ENCODE assay signal across 8 cellular contexts in the genomic region with DNA sequence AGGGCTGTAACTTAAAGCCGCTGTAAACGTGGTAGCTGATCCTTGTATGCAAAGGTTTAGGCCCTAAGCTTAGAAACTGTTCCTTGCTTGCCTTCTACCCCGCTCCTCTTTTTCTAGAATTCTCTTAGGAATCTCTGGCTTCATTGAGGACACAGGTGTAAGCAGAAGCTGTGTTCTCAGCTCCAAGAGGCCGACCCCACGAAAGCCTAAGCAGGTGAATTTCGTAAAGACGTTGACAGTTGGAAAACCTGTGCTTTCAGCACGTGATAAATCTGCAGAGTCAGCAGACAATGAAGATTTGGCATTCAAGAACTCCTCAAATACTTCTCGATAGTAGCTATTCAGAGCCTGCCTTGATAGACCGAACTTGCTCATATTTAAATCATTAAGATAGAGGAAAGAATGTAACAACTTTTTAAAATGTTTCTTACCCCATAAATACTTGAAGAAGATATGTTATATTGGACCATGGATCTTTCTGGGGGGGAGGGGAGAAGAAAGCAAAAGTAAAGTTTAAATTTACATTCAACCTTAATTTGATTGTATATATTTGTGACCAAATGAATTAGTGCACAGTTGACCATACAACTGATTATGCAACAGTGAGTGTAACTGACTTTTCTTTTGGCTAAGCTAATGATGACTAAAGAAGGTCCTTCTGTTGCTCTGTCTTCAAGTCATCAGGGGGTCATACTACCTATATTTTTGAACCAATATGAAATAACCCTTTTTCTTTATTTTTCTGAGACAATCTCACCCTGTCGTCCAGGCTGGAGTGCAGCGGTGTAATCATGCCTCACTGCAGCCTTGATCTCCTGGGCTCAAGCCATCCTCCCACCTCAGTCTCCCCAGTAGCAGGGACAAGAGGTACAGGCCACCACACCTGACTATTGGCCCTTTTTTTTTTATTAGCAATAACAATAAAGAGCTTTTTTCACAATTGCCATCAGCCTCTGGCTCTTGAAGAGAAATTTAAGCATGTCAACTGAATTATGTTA. TPM values are rescaled to one million over a fixed set of nuclear protein-coding genes. Genes with fewer than 3 reads are reported as not detected.
A peak's percentile ranks its signal among the peaks of the same experiment; 100 is the strongest.
DNase-seq lines count a peak whose midpoint lies in the region; ATAC-seq and TF ChIP-seq lines count a peak whose summit lies in the region.

No MANE protein-coding gene starts in this region.

- CTCF ChIA-PET in HEK293T (lab: Yijun Ruan, JAX), result no interaction called here
- CTCF ChIA-PET in activated CD8-positive, alpha-beta memory T cell treated with anti-CD3 and anti-CD28 coated beads, Interleukin-2, amount 10 ng/mL, durations not matched to agents 7 days and 5 days (lab: Charles Lee), result interaction anchor here (0.7 to 1.6 kb wide), 5 partner anchors 22 to 184 kb away, joined by 3 to 6 read pairs (median 3); no protein-coding TSS in a partner anchor

- no peak for ATAC-seq in CD4-positive, CD25-positive, alpha-beta regulatory T cell (ENCODE audit: low read depth in 2 of 2)
- no peak for ATAC-seq in activated CD8-positive, alpha-beta memory T cell treated with anti-CD3 and anti-CD28 coated beads, Interleukin-2, amount 10 ng/mL, durations not matched to agents 7 days and 5 days
- ATAC-seq in stimulated activated naive B cell treated with anti-CD40 and anti-IgM and Interleukin-4, amounts not matched to agents 10 μg/mL and 1 μg/mL and 100 μg/mL, for 72 hours (replicated peaks), result no peak

- H3K9ac ChIP-seq in iPS-18a (ENCODE audit: low read length), result peak overlapping the region; percentile 99

- H3K36me3 Mint-ChIP-seq in CD4-positive, CD25-positive, alpha-beta regulatory T cell, result peaks cover 1% of the 10 kb centered on the region
- H3K36me3 Mint-ChIP-seq in activated CD8-positive, alpha-beta memory T cell treated with anti-CD3 and anti-CD28 coated beads, Interleukin-2, amount 10 ng/mL, durations not matched to agents 7 days and 5 days, result peaks cover 16% of the 10 kb centered on the region
- peaks cover 25 to 43% of the 10 kb centered on the region in 2 donors for H3K36me3 Mint-ChIP-seq in stimulated activated naive B cell treated with anti-CD40 and anti-IgM and Interleukin-4, amounts not matched to agents 10 μg/mL and 1 μg/mL and 100 μg/mL, for 72 hours

- H3K27me3 Mint-ChIP-seq in CD4-positive, CD25-positive, alpha-beta regulatory T cell, result peaks cover 5% of the 10 kb centered on the region
- no peaks in the 10 kb centered on the region for H3K27me3 Mint-ChIP-seq in activated CD8-positive, alpha-beta memory T cell treated with anti-CD3 and anti-CD28 coated beads, Interleukin-2, amount 10 ng/mL, durations not matched to agents 7 days and 5 days
- no peaks in the 10 kb centered on the region for H3K27me3 Mint-ChIP-seq in stimulated activated naive B cell treated with anti-CD40 and anti-IgM and Interleukin-4, amounts not matched to agents 10 μg/mL and 1 μg/mL and 100 μg/mL, for 72 hours

- peak overlapping the region; percentile 76 to 96 (median 95) for H3K27ac Mint-ChIP-seq in CD4-positive, CD25-positive, alpha-beta regulatory T cell
- peak overlapping the region; percentile 96 for H3K27ac Mint-ChIP-seq in activated CD8-positive, alpha-beta memory T cell treated with anti-CD3 and anti-CD28 coated beads, Interleukin-2, amount 10 ng/mL, durations not matched to agents 7 days and 5 days
- H3K27ac Mint-ChIP-seq in stimulated activated naive B cell treated with anti-CD40 and anti-IgM and Interleukin-4, amounts not matched to agents 10 μg/mL and 1 μg/mL and 100 μg/mL, for 72 hours, result peak overlapping the region; percentile 96

- H3K27me3 ChIP-seq in CD4-positive, CD25-positive, alpha-beta regulatory T cell (ENCODE audit: control insufficient read depth, insufficient read depth, low read length), result no peaks in the 10 kb centered on the region
- H3K27me3 ChIP-seq in iPS-18a (ENCODE audit: control insufficient read depth, insufficient read depth, low read length), result no peaks in the 10 kb centered on the region

- H3K4me1 Mint-ChIP-seq in CD4-positive, CD25-positive, alpha-beta regulatory T cell, result peaks cover 33 to 55% (median 40%) of the 10 kb centered on the region in 4 donors
- peaks cover 47% of the 10 kb centered on the region for H3K4me1 Mint-ChIP-seq in activated CD8-positive, alpha-beta memory T cell treated with anti-CD3 and anti-CD28 coated beads, Interleukin-2, amount 10 ng/mL, durations not matched to agents 7 days and 5 days
- peaks cover 26 to 60% of the 10 kb centered on the region in 2 donors for H3K4me1 Mint-ChIP-seq in stimulated activated naive B cell treated with anti-CD40 and anti-IgM and Interleukin-4, amounts not matched to agents 10 μg/mL and 1 μg/mL and 100 μg/mL, for 72 hours

- no peak for DNase-seq in CD4-positive, CD25-positive, alpha-beta regulatory T cell
- DNase-seq in HEK293T (ENCODE audit: extremely low spot score) (no peak), hypothalamus (lab: John Stamatoyannopoulos, UW) (no peak), KBM-7 (no peak), NCI-H2029 treated with DMSO at 0.1 percent for 48 hours (lab: John Stamatoyannopoulos, UW) (no peak)
- peak; percentile 48 for DNase-seq in activated CD8-positive, alpha-beta memory T cell treated with anti-CD3 and anti-CD28 coated beads, Interleukin-2, amount 10 ng/mL, durations not matched to agents 7 days and 5 days
- DNase-seq in stimulated activated naive B cell treated with anti-CD40 and anti-IgM and Interleukin-4, amounts not matched to agents 10 μg/mL and 1 μg/mL and 100 μg/mL, for 72 hours, result no peak

- no peaks in the 10 kb centered on the region for H3K9me3 ChIP-seq in CD4-positive, CD25-positive, alpha-beta regulatory T cell (ENCODE audit: control insufficient read depth in 2 of 2, low read length in 2 of 2)
- no peaks in the 10 kb centered on the region for H3K9me3 ChIP-seq in iPS-18a (ENCODE audit: control insufficient read depth, low read depth, low read length)

- H3K27ac ChIP-seq in CD4-positive, CD25-positive, alpha-beta regulatory T cell (ENCODE audit: insufficient read depth, low read length, poor library complexity, severe bottlenecking), result peak overlapping the region; percentile 97
- peak overlapping the region; percentile 94 for H3K27ac ChIP-seq in iPS-18a (ENCODE audit: low read length)

- no peaks in the 10 kb centered on the region for H3K36me3 ChIP-seq in CD4-positive, CD25-positive, alpha-beta regulatory T cell (ENCODE audit: control insufficient read depth, insufficient read depth, low read length)
- H3K36me3 ChIP-seq in iPS-18a (ENCODE audit: control insufficient read depth, low read depth, low read length), result peaks cover 4% of the 10 kb centered on the region

- H3K4me3 ChIP-seq in CD4-positive, CD25-positive, alpha-beta regulatory T cell (ENCODE audit: low read depth, low read length), result peak overlapping the region; percentile 94
- peak overlapping the region; percentile 97 for H3K4me3 ChIP-seq in iPS-18a (ENCODE audit: low read length)

- no peaks in the 10 kb centered on the region for H3K9me3 Mint-ChIP-seq in CD4-positive, CD25-positive, alpha-beta regulatory T cell
- H3K9me3 Mint-ChIP-seq in activated CD8-positive, alpha-beta memory T cell treated with anti-CD3 and anti-CD28 coated beads, Interleukin-2, amount 10 ng/mL, durations not matched to agents 7 days and 5 days (ENCODE audit: low read depth), result no peaks in the 10 kb centered on the region
- no peaks in the 10 kb centered on the region for H3K9me3 Mint-ChIP-seq in stimulated activated naive B cell treated with anti-CD40 and anti-IgM and Interleukin-4, amounts not matched to agents 10 μg/mL and 1 μg/mL and 100 μg/mL, for 72 hours

- POLR2A ChIA-PET in HEK293T (lab: Yijun Ruan, JAX), result interaction anchor here (0.7 to 2.8 kb wide), 15 partner anchors 8 to 964 kb away, joined by 3 to 19 read pairs (median 5); partner anchors contain the start of genes ANKRD16 and FBH1

- peak overlapping the region; percentile 84 to 99 (median 90) for H3K4me3 Mint-ChIP-seq in CD4-positive, CD25-positive, alpha-beta regulatory T cell
- peak overlapping the region; percentile 91 for H3K4me3 Mint-ChIP-seq in activated CD8-positive, alpha-beta memory T cell treated with anti-CD3 and anti-CD28 coated beads, Interleukin-2, amount 10 ng/mL, durations not matched to agents 7 days and 5 days
- H3K4me3 Mint-ChIP-seq in stimulated activated naive B cell treated with anti-CD40 and anti-IgM and Interleukin-4, amounts not matched to agents 10 μg/mL and 1 μg/mL and 100 μg/mL, for 72 hours, result peak overlapping the region; percentile 92 to 99

- in situ Hi-C loops in KBM-7 (cut with MboI; ENCODE audit: low pct_unique_long_range_greater_than_20kb, low sequenced_read_pairs), result no loop called here

- peaks cover 46% of the 10 kb centered on the region for H3K4me1 ChIP-seq in CD4-positive, CD25-positive, alpha-beta regulatory T cell (ENCODE audit: control insufficient read depth, insufficient read depth, low read length, poor library complexity, severe bottlenecking)
- H3K4me1 ChIP-seq in iPS-18a (ENCODE audit: control insufficient read depth, low read depth, low read length), result peaks cover 20% of the 10 kb centered on the region

TF ChIP-seq in HEK293T, 16 proteins besides CTCF, POLR2A, EP300 and RAD21:
- TF ChIP-seq FOXM1 (IDR thresholded peaks at IDR 0.05; ENCODE audit: borderline replicate concordance), result no peak
- TF ChIP-seq SP1 (IDR thresholded peaks at IDR 0.05), result no peak
- TF ChIP-seq, protein P1, sequence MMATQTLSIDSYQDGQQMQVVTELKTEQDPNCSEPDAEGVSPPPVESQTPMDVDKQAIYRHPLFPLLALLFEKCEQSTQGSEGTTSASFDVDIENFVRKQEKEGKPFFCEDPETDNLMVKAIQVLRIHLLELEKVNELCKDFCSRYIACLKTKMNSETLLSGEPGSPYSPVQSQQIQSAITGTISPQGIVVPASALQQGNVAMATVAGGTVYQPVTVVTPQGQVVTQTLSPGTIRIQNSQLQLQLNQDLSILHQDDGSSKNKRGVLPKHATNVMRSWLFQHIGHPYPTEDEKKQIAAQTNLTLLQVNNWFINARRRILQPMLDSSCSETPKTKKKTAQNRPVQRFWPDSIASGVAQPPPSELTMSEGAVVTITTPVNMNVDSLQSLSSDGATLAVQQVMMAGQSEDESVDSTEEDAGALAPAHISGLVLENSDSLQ (IDR thresholded peaks at IDR 0.05), result no peak
- peak; percentile 86 for TF ChIP-seq L3MBTL2 (conservative IDR thresholded peaks at IDR 0.05)
- no peak for TF ChIP-seq TARDBP (IDR thresholded peaks at IDR 0.05)

RNA-seq across cellular contexts. Expression of gene GDI2, which starts 1.2 kb away (rescaled TPM):
- 114 TPM for total RNA-seq in CD4-positive, CD25-positive, alpha-beta regulatory T cell
- polyA plus RNA-seq in CD4-positive, CD25-positive, alpha-beta regulatory T cell, result 100 to 1,000 TPM; 197 to 250 (median 243) TPM
- total RNA-seq in activated CD8-positive, alpha-beta memory T cell treated with anti-CD3 and anti-CD28 coated beads, Interleukin-2, amount 10 ng/mL, durations not matched to agents 7 days and 5 days, result 100 to 1,000 TPM; 196 to 263 TPM
